7 cellular contexts compared by ENCODE assay signal in genomic region chr20:31572042-31572700, GRCh38. TPM values are rescaled to one million over a fixed set of nuclear protein-coding genes. Genes with fewer than 3 reads are reported as not detected.
DNase-seq lines count a peak whose midpoint lies in the region; ATAC-seq, FAIRE-seq and TF ChIP-seq lines count a peak whose summit lies in the region.

No MANE protein-coding gene starts in this region.

- peak overlapping the region; percentile 86 for H3K56ac ChIP-seq in IMR-90 (ENCODE audit: extremely low read depth, insufficient read depth, low read length)

- H3K4ac ChIP-seq in IMR-90 (ENCODE audit: low read depth, low read length) = peak overlapping the region; percentile 99

- dilution Hi-C loops in IMR-90 (cut with HindIII; ENCODE audit: low sequenced_read_pairs, unreplicated experiment) = no loop called here

- H2AK5ac ChIP-seq in IMR-90 (ENCODE audit: low read depth, low read length) = peak overlapping the region; percentile 87

- BruUV-seq in IMR-90 (replicated peaks; lab: Mats Ljungman, UMichigan) = no TSS peak

- no peak overlapping the region for H3K4me3 ChIP-seq in IMR-90 (ENCODE audit: insufficient read depth, low read depth, low read length)
- H3K4me3 ChIP-seq in kidney (ENCODE audit: low read length in 2 of 2) = peak overlapping the region; percentile 56 to 80
- peak overlapping the region in 1 of 3 donors; percentile 37 for H3K4me3 ChIP-seq in thyroid gland (replicated peaks in 1 of 3)

- H4K20me1 ChIP-seq in IMR-90 (ENCODE audit: insufficient read depth, low read length) = no peaks in the 10 kb centered on the region; the same call in 1 of the 2 replicates

- peak overlapping the region; percentile 68 for H4K5ac ChIP-seq in IMR-90 (ENCODE audit: low read depth, low read length)

- H3K27ac ChIP-seq in IMR-90 (ENCODE audit: insufficient read depth, low read length) (peak overlapping the region; percentile 92), kidney (ENCODE audit: low read depth in 2 of 2, low read length in 2 of 2) (peak overlapping the region; percentile 83 to 93), thyroid gland (peak overlapping the region; percentile 92 to 96 (median 95))

- H3K9me3 ChIP-seq in IMR-90 (ENCODE audit: control insufficient read depth, insufficient read depth, low read length) (no peaks in the 10 kb centered on the region), kidney (ENCODE audit: control insufficient read depth in 1 of 2, low read length in 2 of 2) (no peaks in the 10 kb centered on the region), thyroid gland (no peaks in the 10 kb centered on the region)

- TF ChIP-seq POLR2A in IMR-90 (IDR thresholded peaks at IDR 0.05; ENCODE audit: low read depth, low read length) = no peak
- TF ChIP-seq POLR2A in thyroid gland (IDR thresholded peaks at IDR 0.05) = no peak

- TF ChIP-seq CTCF in IMR-90 (conservative IDR thresholded peaks at IDR 0.05; ENCODE audit: low read depth, low read length) = no peak
- TF ChIP-seq CTCF in kidney (IDR thresholded peaks at IDR 0.05; ENCODE audit: borderline replicate concordance, extremely low read depth, insufficient read depth) = no peak
- no peak for TF ChIP-seq CTCF in thyroid gland (IDR thresholded peaks at IDR 0.05)

- H3K79me1 ChIP-seq in IMR-90 (ENCODE audit: low read depth in 1 of 2, low read length in 2 of 2) = peaks cover 3 to 22% of the 10 kb centered on the region in 2 experiments; a peak in 3 of 4 replicates

- peak overlapping the region; percentile 98 for H2BK20ac ChIP-seq in IMR-90 (ENCODE audit: low read depth, low read length)

- 17% methylated on average over 9 of the region's 17 CpGs; no CpG with 5 or more reads in 1 of the 2 experiments for WGBS in IMR-90 (ENCODE audit: extremely low coverage in 2 of 2, insufficient read length in 1 of 2), 2 experiments
- WGBS in thyroid gland, 2 donors = 27 to 30% methylated on average over 15 to 17 of the region's 17 CpGs

- H3K4me2 ChIP-seq in IMR-90 (ENCODE audit: low read depth, low read length) = peak overlapping the region; percentile 38

- H2AFZ ChIP-seq in IMR-90 (replicated peaks; ENCODE audit: low read length, poor library complexity) = peak overlapping the region; percentile 94

- peak overlapping the region; percentile 96 for H2BK5ac ChIP-seq in IMR-90 (ENCODE audit: low read depth, low read length, poor library complexity, severe bottlenecking)

- H3K27me3 ChIP-seq in IMR-90 (ENCODE audit: control insufficient read depth, insufficient read depth, low read length) (no peaks in the 10 kb centered on the region), thyroid gland (no peaks in the 10 kb centered on the region)

- peak overlapping the region; percentile 79 for H3K4me3 Mint-ChIP-seq in activated naive CD8-positive, alpha-beta T cell treated with anti-CD3 and anti-CD28 coated beads for 36 hours

- H3K9ac ChIP-seq in IMR-90 (ENCODE audit: low read depth, low read length) (peak overlapping the region; percentile 58), kidney (ENCODE audit: low read length in 2 of 2) (peak overlapping the region; percentile 61 to 87)

- no peaks in the 10 kb centered on the region for H3K27me3 Mint-ChIP-seq in activated naive CD8-positive, alpha-beta T cell treated with anti-CD3 and anti-CD28 coated beads for 36 hours

- CTCF ChIA-PET in IMR-90 (lab: Yijun Ruan, JAX) = interaction anchor here (1.4 to 4.7 kb wide), 4 partner anchors 9 to 40 kb away, joined by 4 to 71 read pairs (median 18); no protein-coding TSS in a partner anchor

- peak overlapping the region; percentile 75 for H2BK15ac ChIP-seq in IMR-90 (ENCODE audit: low read depth, low read length)

- no peak for TF ChIP-seq RAD21 in IMR-90 (IDR thresholded peaks at IDR 0.05; ENCODE audit: low read length)

- in situ Hi-C loops in IMR-90 (cut with MboI; ENCODE audit: low sequenced_read_pairs) = no loop called here

- no peak for FAIRE-seq in kidney (lab: Jason Lieb, UNC)

- H3K18ac ChIP-seq in IMR-90 (ENCODE audit: low read depth, low read length) = peak overlapping the region; percentile 62

- H4K91ac ChIP-seq in IMR-90 (ENCODE audit: insufficient read depth, low read depth, low read length) = peak overlapping the region; percentile 99

- peaks cover 3% of the 10 kb centered on the region for H3K36me3 Mint-ChIP-seq in activated naive CD8-positive, alpha-beta T cell treated with anti-CD3 and anti-CD28 coated beads for 36 hours

- H3K27ac Mint-ChIP-seq in activated naive CD8-positive, alpha-beta T cell treated with anti-CD3 and anti-CD28 coated beads for 36 hours = peak overlapping the region; percentile 85

- peaks cover 31% of the 10 kb centered on the region for H3K4me1 Mint-ChIP-seq in activated naive CD8-positive, alpha-beta T cell treated with anti-CD3 and anti-CD28 coated beads for 36 hours

- ATAC-seq in GM18873 (IDR thresholded peaks at IDR 0.05; ENCODE audit: low FRiP score, unreplicated experiment) = peak; percentile 5
- peak; percentile 6; the same call in 1 of the 2 replicates for ATAC-seq in IMR-90 (ENCODE audit: low read depth)

- peak overlapping the region; percentile 98 for H3K14ac ChIP-seq in IMR-90 (replicated peaks; ENCODE audit: low read depth, low read length)

- peaks cover 8% of the 10 kb centered on the region; the same call in 1 of the 2 replicates for H3K9me1 ChIP-seq in IMR-90 (ENCODE audit: insufficient read depth, low read length)

- H2BK120ac ChIP-seq in IMR-90 (ENCODE audit: low read depth, low read length) = peak overlapping the region; percentile 99

- peak overlapping the region; percentile 100 for H3K23ac ChIP-seq in IMR-90 (ENCODE audit: low read depth, low read length)

- peak overlapping the region; percentile 77 to 99 for H4K8ac ChIP-seq in IMR-90 (ENCODE audit: low read depth in 2 of 2, low read length in 2 of 2)

- intact Hi-C loops in IMR-90 (cut with micrococcal nuclease) (loop anchor here (1.0 kb wide), 1 partner anchor 33 kb away; the partner anchor contains the start of gene ID1), kidney (cut with DNase I) (no loop called here), thyroid gland (cut with DNase I) (no loop called here)

- DNase-seq in IMR-90 = no peak
- DNase-seq in activated naive CD8-positive, alpha-beta T cell treated with anti-CD3 and anti-CD28 coated beads for 36 hours = peak; percentile 17
- no peak for DNase-seq in kidney
- no peak for DNase-seq in thyroid gland
- no peak for DNase-seq in dedifferentiated amniotic fluid mesenchymal stem cell (ENCODE audit: extremely low spot score)
- no peak for DNase-seq in GF-D8 (lab: John Stamatoyannopoulos, UW)

- H3K4me1 ChIP-seq in IMR-90 (ENCODE audit: control insufficient read depth, insufficient read depth, low read length) = peaks cover 27% of the 10 kb centered on the region
- peaks cover 13 to 19% of the 10 kb centered on the region in 2 donors for H3K4me1 ChIP-seq in kidney (ENCODE audit: control insufficient read depth in 1 of 2, insufficient read depth in 1 of 2, low read depth in 1 of 2, low read length in 2 of 2)
- H3K4me1 ChIP-seq in thyroid gland = peaks cover 30 to 64% of the 10 kb centered on the region in 2 donors

- POLR2A ChIA-PET in IMR-90 (lab: Charles Lee; ENCODE audit: unreplicated experiment) = interaction anchor here (1.1 kb wide), 1 partner anchor 33 kb away, joined by 6 read pairs; the partner anchor contains the start of gene ID1

- peak overlapping the region; percentile 99 for H2AK9ac ChIP-seq in IMR-90 (replicated peaks; ENCODE audit: low read depth, low read length, poor library complexity)

- H3K36me3 ChIP-seq in IMR-90 (ENCODE audit: control insufficient read depth, insufficient read depth, low read length) = peaks cover 8% of the 10 kb centered on the region
- peaks cover 0 to 2% of the 10 kb centered on the region in 2 donors for H3K36me3 ChIP-seq in kidney (ENCODE audit: control insufficient read depth in 1 of 2, insufficient read depth in 2 of 2, low read length in 2 of 2)
- no peaks in the 10 kb centered on the region for H3K36me3 ChIP-seq in thyroid gland

- no peaks in the 10 kb centered on the region for H3K9me3 Mint-ChIP-seq in activated naive CD8-positive, alpha-beta T cell treated with anti-CD3 and anti-CD28 coated beads for 36 hours

TF ChIP-seq in IMR-90, 13 proteins besides CTCF, POLR2A, EP300 and RAD21 (continues in another document):
- TF ChIP-seq SMC3 (IDR thresholded peaks at IDR 0.05; ENCODE audit: low read depth, low read length) (no peak), NFE2L2 (IDR thresholded peaks at IDR 0.05; ENCODE audit: low read depth, low read length) (no peak), USF2 (IDR thresholded peaks at IDR 0.05; ENCODE audit: low read depth, low read length) (no peak), CEBPB (IDR thresholded peaks at IDR 0.05; ENCODE audit: low read depth, low read length) (no peak), MAFK (IDR thresholded peaks at IDR 0.05; ENCODE audit: low read depth, low read length) (no peak), FOS (IDR thresholded peaks at IDR 0.05; ENCODE audit: low read depth, low read length) (no peak), BHLHE40 (IDR thresholded peaks at IDR 0.05; ENCODE audit: low read depth, low read length) (no peak), RFX5 (IDR thresholded peaks at IDR 0.05; ENCODE audit: low read depth, low read length) (no peak), MXI1 (IDR thresholded peaks at IDR 0.05; ENCODE audit: borderline replicate concordance, low read depth, low read length) (no peak)

RNA-seq across cellular contexts. Expression of gene ID1, which starts 32.9 kb away (rescaled TPM):
- total RNA-seq in IMR-90 (2012; rRNA removed) (174 and 186 TPM in 2 replicates), kidney (189 TPM), thyroid gland (1,000 to 10,000 TPM; 1,083 to 1,350 (median 1,205) TPM)
- polyA plus RNA-seq in IMR-90 (2012; rRNA removed) (148 and 156 TPM in 2 replicates), kidney (ENCODE audit: insufficient read depth, low read depth, low replicate concordance) (293 TPM)
- 283 and 402 TPM in 2 replicates for polyA plus RNA-seq in IMR-90 (2012; cell fraction: cytosol; rRNA removed)
- 740 and 930 TPM in 2 replicates for polyA plus RNA-seq in IMR-90 (2012; cell fraction: nucleus; rRNA removed; ENCODE audit: low replicate concordance)
- total RNA-seq in activated naive CD8-positive, alpha-beta T cell treated with anti-CD3 and anti-CD28 coated beads for 36 hours = under 1 TPM; 0.36 to 0.37 TPM

RNA-seq across cellular contexts. Expression of gene HM13, which starts 57.9 kb away (rescaled TPM):
- total RNA-seq in IMR-90 (2012; rRNA removed) = 46.7 and 53.2 TPM in 2 replicates
- polyA plus RNA-seq in IMR-90 (2012; rRNA removed) = 203 and 207 TPM in 2 replicates
- polyA plus RNA-seq in IMR-90 (2012; cell fraction: cytosol; rRNA removed) = 159 and 176 TPM in 2 replicates
- polyA plus RNA-seq in IMR-90 (2012; cell fraction: nucleus; rRNA removed; ENCODE audit: low replicate concordance) = 138 and 153 TPM in 2 replicates
- 100 to 1,000 TPM; 137 to 142 TPM for total RNA-seq in activated naive CD8-positive, alpha-beta T cell treated with anti-CD3 and anti-CD28 coated beads for 36 hours
- 174 TPM for total RNA-seq in kidney
- polyA plus RNA-seq in kidney (ENCODE audit: insufficient read depth, low read depth, low replicate concordance) = 154 TPM
- total RNA-seq in thyroid gland = 100 to 1,000 TPM in 2 of 4 donors, 10 to 100 TPM in 2; 82.8 to 136 (median 111) TPM

Comparison
In these comparisons a context has a peak if more than half of its experiments do, and no peak if none do; other contexts are left out.
1. RNA of gene ID1, which starts 32.9 kb away (total RNA-seq): 1,083 to 1,350 TPM in thyroid gland, 189 TPM in kidney (single experiment) and 174 to 186 TPM in IMR-90; 0.36 to 0.37 TPM in activated naive CD8-positive, alpha-beta T cell treated with anti-CD3 and anti-CD28 coated beads for 36 hours; every median in the first group is over 100 times any median in the second.
2. Peak in every context shown above with its lines, with median percentiles within 50 percentile points of each other: H3K27ac ChIP-seq.